Comparison of ENCODE assay signal across 1 cellular context in genomic region chr13:78609464-78610205, GRCh38.
TF ChIP-seq lines count a peak whose summit lies in the region.

No MANE protein-coding gene starts in this region.

TF ChIP-seq in GM12878, 131 proteins besides CTCF, POLR2A, EP300 and RAD21 (continued from another document):
- TF ChIP-seq TAF1 (IDR thresholded peaks at IDR 0.05; ENCODE audit: borderline replicate concordance, low read depth, low read length) = no peak
- peak; percentile 77 for TF ChIP-seq SUZ12 (IDR thresholded peaks at IDR 0.05; ENCODE audit: unreplicated experiment)
TF ChIP-seq in GM12878: peak in this region for 1.
